Comparison of ENCODE assay signal across 8 cellular contexts in genomic region chr15:73704869-73705645, GRCh38. TPM values are rescaled to one million over a fixed set of nuclear protein-coding genes. Genes with fewer than 3 reads are reported as not detected.
DNase-seq lines count a peak whose midpoint lies in the region; ATAC-seq and TF ChIP-seq lines count a peak whose summit lies in the region.

No MANE protein-coding gene starts in this region.

- DNase-seq in NCI-H748 (lab: John Stamatoyannopoulos, UW; ENCODE audit: unreplicated experiment) = peak; percentile 46
- no peak for DNase-seq in NCI-H748 treated with DMSO at 0.1 percent for 48 hours (lab: John Stamatoyannopoulos, UW)
- peak; percentile 71 for DNase-seq in NCI-H1694 (lab: John Stamatoyannopoulos, UW)
- DNase-seq in activated CD4-positive, CD25-positive, alpha-beta regulatory T cell treated with anti-CD3 and anti-CD28 coated beads, Interleukin-2, amount 50 U/mL, for 72 hours = peak; percentile 59
- peak; percentile 60 for DNase-seq in cerebellum (ENCODE audit: low spot score)
- peak; percentile 67 for DNase-seq in lung (ENCODE audit: low spot score)
- DNase-seq in stimulated activated CD8-positive, alpha-beta memory T cell treated with anti-CD3 and anti-CD28 coated beads, Interleukin-4, amount 100 ng/mL, for 4 hours (ENCODE audit: low read depth in 2 of 2, low spot score in 1 of 2) = peak; percentile 17 to 41

- peaks cover 0 to 12% of the 10 kb centered on the region in 2 donors for H3K36me3 ChIP-seq in lung (ENCODE audit: control insufficient read depth in 2 of 2, insufficient read depth in 2 of 2, low read length in 2 of 2)

- ATAC-seq in lung (ENCODE audit: insufficient read depth, low FRiP score) (peak; percentile 74), HG03457 (IDR thresholded peaks at IDR 0.05; ENCODE audit: unreplicated experiment) (no peak)

- H3K4me3 ChIP-seq in lung = no peak overlapping the region

- peak; percentile 44 for TF ChIP-seq CTCF in lung (IDR thresholded peaks at IDR 0.05; ENCODE audit: control extremely low read depth, extremely low read depth)

- 35 to 41% methylated on average over 13 of the region's 13 CpGs for WGBS in lung, 2 donors

- H3K27ac ChIP-seq in lung (ENCODE audit: low read depth in 1 of 2, low read length in 1 of 2) = no peak overlapping the region

- peaks cover 0 to 2% of the 10 kb centered on the region in 2 donors for H3K4me1 ChIP-seq in lung (ENCODE audit: control insufficient read depth in 2 of 2, insufficient read depth in 2 of 2, low read length in 2 of 2)

- H3K27me3 ChIP-seq in lung (ENCODE audit: control insufficient read depth, insufficient read depth) = no peaks in the 10 kb centered on the region

- H3K9me3 ChIP-seq in lung (ENCODE audit: control insufficient read depth in 2 of 2, insufficient read depth in 1 of 2, low read length in 1 of 2) = no peaks in the 10 kb centered on the region

RNA-seq across cellular contexts. Expression of gene CD276, which starts 20.9 kb away (rescaled TPM):
- total RNA-seq in cerebellum (39.6 TPM), lung (10 to 100 TPM; 39.5 to 71.1 TPM)
- 10 to 100 TPM; 33.8 to 34.7 TPM for polyA plus RNA-seq in lung

RNA-seq across cellular contexts. Expression of gene INSYN1, which starts 48.1 kb away (rescaled TPM):
- total RNA-seq in cerebellum (22.9 TPM), lung (1 to 10 TPM; 3.1 to 5.6 TPM)
- polyA plus RNA-seq in lung = 1 to 10 TPM in 1 of 2 donors, under 1 TPM in 1; 0.86 to 4.9 TPM
